Comparison of ENCODE assay signal across 1 cellular context in the genomic region with DNA sequence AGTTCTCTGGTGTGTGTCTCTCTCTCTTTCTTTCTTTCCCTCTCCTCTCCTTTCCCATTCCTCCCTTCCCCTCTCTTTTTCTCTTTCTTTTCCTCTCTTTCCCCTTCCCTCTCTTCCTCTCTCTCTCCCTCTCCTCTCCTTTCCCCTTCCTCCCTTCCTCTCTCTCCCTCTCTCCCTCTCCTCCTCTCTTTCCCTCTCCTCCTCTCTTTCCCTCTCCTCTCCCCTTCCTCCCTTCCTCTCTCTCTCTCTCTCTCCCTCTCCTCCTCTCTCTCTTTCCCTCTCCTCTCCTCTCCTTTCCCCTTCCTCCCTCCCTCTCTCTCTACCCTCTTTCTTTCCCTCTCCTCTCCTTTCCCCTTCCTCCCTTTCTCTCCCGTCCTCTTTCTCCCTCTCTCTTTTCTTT.
A peak's percentile ranks its signal among the peaks of the same experiment; 100 is the strongest.
TF ChIP-seq lines count a peak whose summit lies in the region.

No MANE protein-coding gene starts in this region.

TF ChIP-seq in HEK293, 187 proteins besides CTCF, POLR2A, EP300 and RAD21 (continued from another document):
- TF ChIP-seq SALL2 (tag by site-specific recombination; IDR thresholded peaks at IDR 0.05; ENCODE audit: borderline replicate concordance) = 0 out of 2 replicates have a peak, but pooled peaks have one; percentile 37
- TF ChIP-seq ZNF366 (tag by site-specific recombination; conservative IDR thresholded peaks at IDR 0.05) = peak; percentile 86
- TF ChIP-seq TRIM28 (IDR thresholded peaks at IDR 0.05; ENCODE audit: borderline replicate concordance, low read length) = no peak
